ENCODE assay signal across 9 cellular contexts in the genomic region with DNA sequence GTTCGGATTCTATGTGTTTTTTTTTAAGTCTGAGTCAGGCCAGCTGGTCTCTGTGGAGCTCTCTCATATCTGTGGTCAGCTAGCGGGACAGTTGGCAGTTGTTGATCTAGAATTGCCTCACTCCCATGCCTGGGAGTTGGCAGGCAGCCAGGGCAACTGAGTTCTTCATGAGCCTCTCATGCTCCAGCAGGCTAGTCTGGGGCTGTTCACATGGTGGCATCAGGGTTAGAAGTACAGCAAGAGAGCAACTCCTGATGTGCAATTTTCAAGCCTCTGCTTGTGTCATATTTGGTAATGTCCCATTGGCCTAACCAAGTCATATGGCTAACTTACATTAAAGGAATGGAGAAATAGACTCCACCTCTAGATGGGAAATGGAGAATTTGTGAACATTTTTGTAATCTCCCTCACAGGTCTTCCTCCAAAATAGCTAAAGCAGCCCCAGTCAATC. TPM values are rescaled to one million over a fixed set of nuclear protein-coding genes. Genes with fewer than 3 reads are reported as not detected.
A peak's percentile ranks its signal among the peaks of the same experiment; 100 is the strongest.
DNase-seq lines count a peak whose midpoint lies in the region; ATAC-seq lines count a peak whose summit lies in the region.
"Had no signal": no experiment of that assay in that cellular context is flagged by ENCODE, and none has a peak within 500 bp of the region (broad histone marks: within the 10 kb centered on the region; RNA-seq: fewer than 3 reads in every experiment).

No MANE protein-coding gene starts in this region.

- H3K9me3 ChIP-seq in aorta (ENCODE audit: control insufficient read depth, low read length), result no peaks in the 10 kb centered on the region

- intact Hi-C loops in activated CD4-positive, alpha-beta T cell treated with anti-CD3 and anti-CD28 coated beads for 36 hours (cut with DNase I, micrococcal nuclease), result no loop called here
- intact Hi-C loops in aorta (cut with DNase I), result no loop called here

- no peak overlapping the region for H3K27ac ChIP-seq in aorta (ENCODE audit: low read depth in 1 of 2, low read length in 2 of 2)

- no peaks in the 10 kb centered on the region for H3K36me3 ChIP-seq in aorta (ENCODE audit: control insufficient read depth in 1 of 2, insufficient read depth in 2 of 2, low read length in 1 of 2)

- H3K4me3 Mint-ChIP-seq in activated CD4-positive, alpha-beta T cell treated with anti-CD3 and anti-CD28 coated beads for 36 hours, result no peak overlapping the region
- H3K4me3 Mint-ChIP-seq: stimulated activated naive CD8-positive, alpha-beta T cell treated with anti-CD3 and anti-CD28 coated beads, Interleukin-15, amount 100 ng/mL, for 72 hours had no signal

- CTCF ChIA-PET in activated CD4-positive, alpha-beta T cell treated with anti-CD3 and anti-CD28 coated beads for 36 hours (lab: Charles Lee), result interaction anchor here (0.6 to 1.3 kb wide), 2 partner anchors 11 to 122 kb away, joined by 3 to 7 read pairs; no protein-coding TSS in a partner anchor

- no peaks in the 10 kb centered on the region for H3K4me1 Mint-ChIP-seq in activated CD4-positive, alpha-beta T cell treated with anti-CD3 and anti-CD28 coated beads for 36 hours
- H3K4me1 Mint-ChIP-seq: stimulated activated naive CD8-positive, alpha-beta T cell treated with anti-CD3 and anti-CD28 coated beads, Interleukin-15, amount 100 ng/mL, for 72 hours had no signal

- no peaks in the 10 kb centered on the region for H3K4me1 ChIP-seq in aorta (ENCODE audit: control insufficient read depth in 1 of 2, insufficient read depth in 2 of 2, low read length in 2 of 2)

- no peaks in the 10 kb centered on the region for H3K27me3 ChIP-seq in aorta (ENCODE audit: control insufficient read depth in 1 of 2, insufficient read depth in 2 of 2, low read length in 1 of 2)

- H3K36me3 Mint-ChIP-seq in activated CD4-positive, alpha-beta T cell treated with anti-CD3 and anti-CD28 coated beads for 36 hours (ENCODE audit: low read depth), result no peaks in the 10 kb centered on the region
- H3K36me3 Mint-ChIP-seq in activated naive CD4-positive, alpha-beta T cell treated with anti-CD3 and anti-CD28 coated beads, Interleukin-2, amount 50 U/mL, for 72 hours, result no peaks in the 10 kb centered on the region

- no peaks in the 10 kb centered on the region for H3K9me3 Mint-ChIP-seq in activated CD4-positive, alpha-beta T cell treated with anti-CD3 and anti-CD28 coated beads for 36 hours (ENCODE audit: low read depth)
- H3K9me3 Mint-ChIP-seq in activated naive CD4-positive, alpha-beta T cell treated with anti-CD3 and anti-CD28 coated beads, Interleukin-2, amount 50 U/mL, for 72 hours, result no peaks in the 10 kb centered on the region
- H3K9me3 Mint-ChIP-seq: stimulated activated naive CD8-positive, alpha-beta T cell treated with anti-CD3 and anti-CD28 coated beads, Interleukin-15, amount 100 ng/mL, for 72 hours had no signal

- WGBS in aorta, 2 donors, result 6 to 7% methylated on average over 2 of the region's 2 CpGs

- peak; percentile 8 for DNase-seq in activated CD4-positive, alpha-beta T cell treated with anti-CD3 and anti-CD28 coated beads for 36 hours
- no peak for DNase-seq in activated CD4-positive, alpha-beta T cell treated with anti-CD3 and anti-CD28 coated beads, Interleukin-2, amount 50 U/mL, for 1 hour
- DNase-seq in amniotic epithelial cell (ENCODE audit: low read depth) (peak; percentile 99), kidney glomerular epithelial cell (lab: John Stamatoyannopoulos, UW) (peak; percentile 83), aorta (peak; percentile 91 to 92), germinal center (ENCODE audit: low spot score) (no peak), NCI-H1105 (lab: John Stamatoyannopoulos, UW) (no peak)
- no peak for DNase-seq in activated naive CD4-positive, alpha-beta T cell treated with anti-CD3 and anti-CD28 coated beads, Interleukin-2, amount 50 U/mL, for 72 hours (ENCODE audit: low spot score in 2 of 2)
- DNase-seq: stimulated activated naive CD8-positive, alpha-beta T cell treated with anti-CD3 and anti-CD28 coated beads, Interleukin-15, amount 100 ng/mL, for 72 hours had no signal

- H3K27ac Mint-ChIP-seq in activated CD4-positive, alpha-beta T cell treated with anti-CD3 and anti-CD28 coated beads for 36 hours, result no peak overlapping the region
- H3K27ac Mint-ChIP-seq in activated naive CD4-positive, alpha-beta T cell treated with anti-CD3 and anti-CD28 coated beads, Interleukin-2, amount 50 U/mL, for 72 hours, result no peak overlapping the region
- H3K27ac Mint-ChIP-seq: stimulated activated naive CD8-positive, alpha-beta T cell treated with anti-CD3 and anti-CD28 coated beads, Interleukin-15, amount 100 ng/mL, for 72 hours had no signal

- POLR2A ChIA-PET in activated CD4-positive, alpha-beta T cell treated with anti-CD3 and anti-CD28 coated beads for 36 hours (lab: Charles Lee), result interaction anchor here (0.6 kb wide), 1 partner anchor 121 kb away, joined by 5 read pairs; no protein-coding TSS in a partner anchor

- H3K27me3 Mint-ChIP-seq in activated CD4-positive, alpha-beta T cell treated with anti-CD3 and anti-CD28 coated beads for 36 hours, result no peaks in the 10 kb centered on the region
- H3K27me3 Mint-ChIP-seq: stimulated activated naive CD8-positive, alpha-beta T cell treated with anti-CD3 and anti-CD28 coated beads, Interleukin-15, amount 100 ng/mL, for 72 hours had no signal

- ATAC-seq in activated CD4-positive, alpha-beta T cell treated with anti-CD3 and anti-CD28 coated beads for 36 hours, result no peak
- ATAC-seq in aorta (ENCODE audit: low FRiP score), result peak; percentile 70
- ATAC-seq in activated naive CD4-positive, alpha-beta T cell treated with anti-CD3 and anti-CD28 coated beads, Interleukin-2, amount 50 U/mL, for 72 hours, result no peak
- ATAC-seq: stimulated activated naive CD8-positive, alpha-beta T cell treated with anti-CD3 and anti-CD28 coated beads, Interleukin-15, amount 100 ng/mL, for 72 hours had no signal

- no peak overlapping the region for H3K4me3 ChIP-seq in aorta (ENCODE audit: low read length in 2 of 2)

RNA-seq across cellular contexts. Expression of a gene that starts 6.7 kb away (rescaled TPM):
- 10 to 100 TPM; 14.0 to 14.1 TPM for total RNA-seq in activated CD4-positive, alpha-beta T cell treated with anti-CD3 and anti-CD28 coated beads for 36 hours
- 10 to 100 TPM; 24.9 to 38.5 TPM for total RNA-seq in aorta
- polyA plus RNA-seq in aorta, result 10 to 100 TPM; 20.5 to 32.3 TPM
- 10 to 100 TPM; 15.4 to 15.5 TPM for total RNA-seq in activated naive CD4-positive, alpha-beta T cell treated with anti-CD3 and anti-CD28 coated beads, Interleukin-2, amount 50 U/mL, for 72 hours

RNA-seq across cellular contexts. Expression of a gene that starts 25.2 kb away (rescaled TPM):
- under 1 TPM; 0.27 to 0.65 TPM for total RNA-seq in activated CD4-positive, alpha-beta T cell treated with anti-CD3 and anti-CD28 coated beads for 36 hours
- total RNA-seq in aorta, result 1 to 10 TPM; 2.7 to 3.4 TPM
- 1 to 10 TPM; 2.7 to 5.0 TPM for polyA plus RNA-seq in aorta
- total RNA-seq in activated naive CD4-positive, alpha-beta T cell treated with anti-CD3 and anti-CD28 coated beads, Interleukin-2, amount 50 U/mL, for 72 hours, result under 1 TPM; 0.59 to 0.82 TPM

Comparison
In these comparisons a context has a peak if more than half of its experiments do, and no peak if none do; other contexts are left out.
1. DNase-seq: peak in activated CD4-positive, alpha-beta T cell treated with anti-CD3 and anti-CD28 coated beads for 36 hours (single experiment), amniotic epithelial cell (single experiment), kidney glomerular epithelial cell (single experiment) and aorta (2 of 2); none in activated CD4-positive, alpha-beta T cell treated with anti-CD3 and anti-CD28 coated beads, Interleukin-2, amount 50 U/mL, for 1 hour (single experiment), germinal center (single experiment), activated naive CD4-positive, alpha-beta T cell treated with anti-CD3 and anti-CD28 coated beads, Interleukin-2, amount 50 U/mL, for 72 hours (0 of 2) and NCI-H1105 (single experiment).